17 cellular contexts compared by ENCODE assay signal in genomic region chr14:104784846-104785707, GRCh38. TPM values are rescaled to one million over a fixed set of nuclear protein-coding genes. Genes with fewer than 3 reads are reported as not detected.
DNase-seq lines count a peak whose midpoint lies in the region; ATAC-seq and TF ChIP-seq lines count a peak whose summit lies in the region.
"Had no signal": no experiment of that assay in that cellular context is flagged by ENCODE, and none has a peak within 500 bp of the region (broad histone marks: within the 10 kb centered on the region; RNA-seq: fewer than 3 reads in every experiment).

No MANE protein-coding gene starts in this region.

- H3K9me2 ChIP-seq in GM23248 (ENCODE audit: insufficient read depth), result no peaks in the 10 kb centered on the region

- H3K27me3 ChIP-seq in esophagus muscularis mucosa (no peaks in the 10 kb centered on the region), thyroid gland (no peaks in the 10 kb centered on the region), GM23248 (replicated peaks; ENCODE audit: insufficient read depth) (no peaks in the 10 kb centered on the region)

- H2AFZ ChIP-seq in GM23248, result no peak overlapping the region

- H3K4me1 Mint-ChIP-seq in activated T-cell treated with anti-CD3 and anti-CD28 coated beads, Interleukin-2, amount 50 U/mL, for 24 hours (ENCODE audit: low read depth), result peaks cover 24% of the 10 kb centered on the region
- H3K4me1 Mint-ChIP-seq in activated T-cell treated with anti-CD3 and anti-CD28 coated beads, Interleukin-2, amount 50 U/mL, for 72 hours (ENCODE audit: low read depth), result peaks cover 6% of the 10 kb centered on the region
- H3K4me1 Mint-ChIP-seq: neural crest cell had no signal

- H3K27ac ChIP-seq in esophagus muscularis mucosa (replicated peaks in 1 of 4) (peak overlapping the region in 3 of 4 donors; percentile 4 to 52 (median 37)), thyroid gland (peak overlapping the region; percentile 75 to 99 (median 82)), GM23248 (no peak overlapping the region)

- in situ Hi-C loops in GM23248 (cut with MboI), result no loop called here

- DNase-seq in activated T-cell treated with anti-CD3 and anti-CD28 coated beads, Interleukin-2, amount 50 U/mL, for 24 hours, result no peak
- no peak for DNase-seq in activated T-cell treated with anti-CD3 and anti-CD28 coated beads, Interleukin-2, amount 50 U/mL, for 72 hours
- DNase-seq in NCI-H510A (lab: John Stamatoyannopoulos, UW) (peak; percentile 58), esophagus muscularis mucosa (ENCODE audit: extremely low spot score) (no peak), thyroid gland (peak; percentile 91 to 93), SW480 (ENCODE audit: low spot score) (no peak), GM23248 (no peak)
- DNase-seq: activated CD4-positive, CD25-positive, alpha-beta regulatory T cell treated with anti-CD3 and anti-CD28 coated beads, Interleukin-2, amount 50 U/mL, for 72 hours; activated T-cell treated with anti-CD3 and anti-CD28 coated beads, Interleukin-2, amount 50 U/mL, for 4 hours; amniotic stem cell; left ventricle myocardium superior; NCI-H226; small intestine had no signal

- no peaks in the 10 kb centered on the region for H4K20me1 ChIP-seq in GM23248 (ENCODE audit: insufficient read depth)

- TF ChIP-seq EP300 in esophagus muscularis mucosa (IDR thresholded peaks at IDR 0.05), result no peak

- TF ChIP-seq POLR2A in esophagus muscularis mucosa (IDR thresholded peaks at IDR 0.05; ENCODE audit: low read depth) (no peak), thyroid gland (IDR thresholded peaks at IDR 0.05) (no peak)

- no peak overlapping the region for H3K4me2 ChIP-seq in GM23248 (ENCODE audit: unreplicated experiment)

- H3F3A ChIP-seq in GM23248 (ENCODE audit: insufficient read depth), result no peaks in the 10 kb centered on the region

- H3K27ac Mint-ChIP-seq in activated T-cell treated with anti-CD3 and anti-CD28 coated beads, Interleukin-2, amount 50 U/mL, for 24 hours, result peak overlapping the region; percentile 44
- H3K27ac Mint-ChIP-seq in activated T-cell treated with anti-CD3 and anti-CD28 coated beads, Interleukin-2, amount 50 U/mL, for 72 hours, result no peak overlapping the region

- TF ChIP-seq CTCF in esophagus muscularis mucosa (IDR thresholded peaks at IDR 0.05) (no peak), thyroid gland (IDR thresholded peaks at IDR 0.05) (no peak)

- peaks cover 33% of the 10 kb centered on the region for H3K36me3 Mint-ChIP-seq in activated T-cell treated with anti-CD3 and anti-CD28 coated beads, Interleukin-2, amount 50 U/mL, for 24 hours (ENCODE audit: low read depth)
- peaks cover 0 to 1% of the 10 kb centered on the region in 2 donors for H3K36me3 Mint-ChIP-seq in activated T-cell treated with anti-CD3 and anti-CD28 coated beads, Interleukin-2, amount 50 U/mL, for 72 hours (ENCODE audit: insufficient read depth in 2 of 2)

- H3K4me1 ChIP-seq in esophagus muscularis mucosa, result peaks cover 12 to 99% (median 87%) of the 10 kb centered on the region in 4 donors
- H3K4me1 ChIP-seq in thyroid gland, result peaks cover 26 to 50% of the 10 kb centered on the region in 2 donors
- H3K4me1 ChIP-seq in GM23248 (ENCODE audit: insufficient read depth), result no peaks in the 10 kb centered on the region
- H3K4me1 ChIP-seq: HAP-1 had no signal

- H3K9me3 Mint-ChIP-seq in activated T-cell treated with anti-CD3 and anti-CD28 coated beads, Interleukin-2, amount 50 U/mL, for 24 hours, result no peaks in the 10 kb centered on the region
- H3K9me3 Mint-ChIP-seq in activated T-cell treated with anti-CD3 and anti-CD28 coated beads, Interleukin-2, amount 50 U/mL, for 72 hours, result no peaks in the 10 kb centered on the region
- H3K9me3 Mint-ChIP-seq: activated T-cell treated with anti-CD3 and anti-CD28 coated beads, Interleukin-2, amount 50 U/mL, for 4 hours; neural crest cell had no signal

- H3K4me3 ChIP-seq in esophagus muscularis mucosa (no peak overlapping the region), thyroid gland (replicated peaks in 1 of 3) (no peak overlapping the region), GM23248 (no peak overlapping the region)
- H3K4me3 ChIP-seq: HAP-1 had no signal

- 76% methylated on average over 6 of the region's 36 CpGs for WGBS in esophagus muscularis mucosa
- WGBS in thyroid gland, 2 donors, result 44 to 56% methylated on average over 20 to 27 of the region's 36 CpGs
- WGBS in GM23248 (ENCODE audit: low coverage in 1 of 2, low lambda C conversion rate in 2 of 2, missing lambda C conversion rate in 2 of 2), 2 experiments, result 78 to 82% methylated on average over 28 to 35 of the region's 36 CpGs

- no peak overlapping the region for H3K9ac ChIP-seq in GM23248

- H3K36me3 ChIP-seq in esophagus muscularis mucosa (peaks cover 0 to 80% (median 58%) of the 10 kb centered on the region in 4 donors), thyroid gland (peaks cover 0 to 5% of the 10 kb centered on the region in 2 donors), GM23248 (ENCODE audit: low read depth) (no peaks in the 10 kb centered on the region)

- no peak for ATAC-seq in activated T-cell treated with anti-CD3 and anti-CD28 coated beads, Interleukin-2, amount 50 U/mL, for 72 hours (replicated peaks in 1 of 2)
- no peak for ATAC-seq in HG03280 (IDR thresholded peaks at IDR 0.05; ENCODE audit: unreplicated experiment)
- ATAC-seq: Panc1 had no signal

- peaks cover 44% of the 10 kb centered on the region for H3K79me2 ChIP-seq in GM23248 (ENCODE audit: insufficient read depth)

- H3K9me3 ChIP-seq in esophagus muscularis mucosa (no peaks in the 10 kb centered on the region), thyroid gland (no peaks in the 10 kb centered on the region), GM23248 (ENCODE audit: low read depth) (no peaks in the 10 kb centered on the region)
- H3K9me3 ChIP-seq: HAP-1 had no signal

- intact Hi-C loops in esophagus muscularis mucosa (cut with DNase I) (no loop called here), thyroid gland (cut with DNase I) (no loop called here)

- no peak overlapping the region for H3K4me3 Mint-ChIP-seq in activated T-cell treated with anti-CD3 and anti-CD28 coated beads, Interleukin-2, amount 50 U/mL, for 24 hours
- H3K4me3 Mint-ChIP-seq in activated T-cell treated with anti-CD3 and anti-CD28 coated beads, Interleukin-2, amount 50 U/mL, for 72 hours, result no peak overlapping the region
- H3K4me3 Mint-ChIP-seq: activated T-cell treated with anti-CD3 and anti-CD28 coated beads, Interleukin-2, amount 50 U/mL, for 4 hours; neural crest cell had no signal

- no peaks in the 10 kb centered on the region for H3K27me3 Mint-ChIP-seq in activated T-cell treated with anti-CD3 and anti-CD28 coated beads, Interleukin-2, amount 50 U/mL, for 24 hours
- no peaks in the 10 kb centered on the region for H3K27me3 Mint-ChIP-seq in activated T-cell treated with anti-CD3 and anti-CD28 coated beads, Interleukin-2, amount 50 U/mL, for 72 hours (ENCODE audit: low read depth)

RNA-seq across cellular contexts. Expression of gene AKT1, which starts 10.5 kb away (rescaled TPM):
- total RNA-seq in activated T-cell treated with anti-CD3 and anti-CD28 coated beads, Interleukin-2, amount 50 U/mL, for 72 hours, result 100 to 1,000 TPM in 1 of 2 donors, 10 to 100 TPM in 1; 98.0 to 113 TPM
- 100 to 1,000 TPM; 162 to 267 (median 187) TPM for total RNA-seq in esophagus muscularis mucosa
- 100 to 1,000 TPM in 3 of 4 donors, 10 to 100 TPM in 1; 99.8 to 179 (median 152) TPM for total RNA-seq in thyroid gland
- 154 and 164 TPM in 2 replicates for total RNA-seq in GM23248 (2014; rRNA removed; shearing (Covaris generic))
- polyA plus RNA-seq in GM23248 (2016; fragmentation: Nextera tagmentation; extraction: Ambion mirVana), result 16.9 and 17.9 TPM in 2 replicates

RNA-seq across cellular contexts. Expression of gene ZBTB42, which starts 15.8 kb away (rescaled TPM):
- total RNA-seq in activated T-cell treated with anti-CD3 and anti-CD28 coated beads, Interleukin-2, amount 50 U/mL, for 72 hours, result 1 to 10 TPM; 2.5 to 3.0 TPM
- total RNA-seq in esophagus muscularis mucosa (1 to 10 TPM; 2.5 to 6.4 (median 4.9) TPM), thyroid gland (10 to 100 TPM; 12.9 to 29.4 (median 16.8) TPM)
- total RNA-seq in GM23248 (2014; rRNA removed; shearing (Covaris generic)), result 2.4 and 6.2 TPM in 2 replicates
- polyA plus RNA-seq in GM23248 (2016; fragmentation: Nextera tagmentation; extraction: Ambion mirVana), result 0.56 and 0.75 TPM in 2 replicates

RNA-seq across cellular contexts. Expression of gene SIVA1, which starts 32.1 kb away (rescaled TPM):
- total RNA-seq in activated T-cell treated with anti-CD3 and anti-CD28 coated beads, Interleukin-2, amount 50 U/mL, for 72 hours, result 10 to 100 TPM; 72.9 TPM
- total RNA-seq in esophagus muscularis mucosa (100 to 1,000 TPM; 207 to 324 (median 290) TPM), thyroid gland (100 to 1,000 TPM; 137 to 388 (median 239) TPM)
- total RNA-seq in GM23248 (2014; rRNA removed; shearing (Covaris generic)), result 148 and 174 TPM in 2 replicates
- polyA plus RNA-seq in GM23248 (2016; fragmentation: Nextera tagmentation; extraction: Ambion mirVana), result 132 and 141 TPM in 2 replicates

Comparison
In these comparisons a context has a peak if more than half of its experiments do, and no peak if none do; other contexts are left out.
1. DNase-seq: peak in NCI-H510A (single experiment) and thyroid gland (2 of 2); none in activated T-cell treated with anti-CD3 and anti-CD28 coated beads, Interleukin-2, amount 50 U/mL, for 24 hours (single experiment), activated T-cell treated with anti-CD3 and anti-CD28 coated beads, Interleukin-2, amount 50 U/mL, for 72 hours (0 of 2), esophagus muscularis mucosa (single experiment), SW480 (single experiment) and GM23248 (single experiment).